ENCODE assay signal across 19 cellular contexts in genomic region chr21:36193200-36193599, GRCh38. TPM values are rescaled to one million over a fixed set of nuclear protein-coding genes. Genes with fewer than 3 reads are reported as not detected.
DNase-seq lines count a peak whose midpoint lies in the region; ATAC-seq and TF ChIP-seq lines count a peak whose summit lies in the region.
"Had no signal": no experiment of that assay in that cellular context is flagged by ENCODE, and none has a peak within 500 bp of the region (broad histone marks: within the 10 kb centered on the region; RNA-seq: fewer than 3 reads in every experiment).

No MANE protein-coding gene starts in this region.

- ATAC-seq in WTC11 (peak; percentile 69), left colon (peak; percentile 45), GM21723 (IDR thresholded peaks at IDR 0.05; ENCODE audit: unreplicated experiment) (no peak)
- no peak for ATAC-seq in activated T-cell treated with anti-CD3 and anti-CD28 coated beads, Interleukin-2, amount 50 U/mL, for 4 hours
- ATAC-seq: activated T-cell treated with anti-CD3 and anti-CD28 coated beads, Interleukin-2, amount 50 U/mL, for 72 hours; K562 had no signal

- no peaks in the 10 kb centered on the region; the same call in 1 of the 2 replicates for H3K27me3 Mint-ChIP-seq in HFFc6 (ENCODE audit: insufficient read depth)
- H3K27me3 Mint-ChIP-seq in WTC11 (ENCODE audit: low read depth): no peaks in the 10 kb centered on the region
- no peaks in the 10 kb centered on the region for H3K27me3 Mint-ChIP-seq in activated T-cell treated with anti-CD3 and anti-CD28 coated beads, Interleukin-2, amount 50 U/mL, for 4 hours (ENCODE audit: low read depth)
- H3K27me3 Mint-ChIP-seq: activated CD4-positive, alpha-beta memory T cell treated with anti-CD3 and anti-CD28 coated beads for 36 hours; activated naive CD8-positive, alpha-beta T cell treated with anti-CD3 and anti-CD28 coated beads, Interleukin-2, amount 10 ng/mL, durations not matched to agents 7 days and 5 days; CD4-positive, alpha-beta memory T cell; dendritic cell treated with granulocyte-macrophage colony-stimulating factor and Interleukin-4, amounts not matched to agents 40 ng/mL and 50 ng/mL, for 4 days had no signal

- H3K4me3 Mint-ChIP-seq in HFFc6 (no peak overlapping the region), WTC11 (no peak overlapping the region)
- H3K4me3 Mint-ChIP-seq in activated T-cell treated with anti-CD3 and anti-CD28 coated beads, Interleukin-2, amount 50 U/mL, for 4 hours: no peak overlapping the region
- H3K4me3 Mint-ChIP-seq: activated CD4-positive, alpha-beta memory T cell treated with anti-CD3 and anti-CD28 coated beads for 36 hours; activated naive CD8-positive, alpha-beta T cell treated with anti-CD3 and anti-CD28 coated beads, Interleukin-2, amount 10 ng/mL, durations not matched to agents 7 days and 5 days; activated T-cell treated with anti-CD3 and anti-CD28 coated beads, Interleukin-2, amount 50 U/mL, for 72 hours; CD4-positive, alpha-beta memory T cell; dendritic cell treated with granulocyte-macrophage colony-stimulating factor and Interleukin-4, amounts not matched to agents 40 ng/mL and 50 ng/mL, for 4 days had no signal

- no peak for TF ChIP-seq CTCF in 22Rv1 (IDR thresholded peaks at IDR 0.05)
- TF ChIP-seq CTCF in HFFc6 (IDR thresholded peaks at IDR 0.05): no peak
- no peak for TF ChIP-seq CTCF in WTC11 (IDR thresholded peaks at IDR 0.05)

- H3K9me3 Mint-ChIP-seq in HFFc6: no peaks in the 10 kb centered on the region
- peaks cover 5% of the 10 kb centered on the region; the same call in 1 of the 2 replicates for H3K9me3 Mint-ChIP-seq in WTC11
- no peaks in the 10 kb centered on the region for H3K9me3 Mint-ChIP-seq in activated T-cell treated with anti-CD3 and anti-CD28 coated beads, Interleukin-2, amount 50 U/mL, for 4 hours
- H3K9me3 Mint-ChIP-seq: activated CD4-positive, alpha-beta memory T cell treated with anti-CD3 and anti-CD28 coated beads for 36 hours; activated naive CD8-positive, alpha-beta T cell treated with anti-CD3 and anti-CD28 coated beads, Interleukin-2, amount 10 ng/mL, durations not matched to agents 7 days and 5 days; activated T-cell treated with anti-CD3 and anti-CD28 coated beads, Interleukin-2, amount 50 U/mL, for 72 hours; CD4-positive, alpha-beta memory T cell; dendritic cell treated with granulocyte-macrophage colony-stimulating factor and Interleukin-4, amounts not matched to agents 40 ng/mL and 50 ng/mL, for 4 days had no signal

- peak overlapping the region; percentile 62 for H3K27ac Mint-ChIP-seq in HFFc6
- H3K27ac Mint-ChIP-seq in WTC11: no peak overlapping the region
- H3K27ac Mint-ChIP-seq: activated CD4-positive, alpha-beta memory T cell treated with anti-CD3 and anti-CD28 coated beads for 36 hours; activated naive CD8-positive, alpha-beta T cell treated with anti-CD3 and anti-CD28 coated beads, Interleukin-2, amount 10 ng/mL, durations not matched to agents 7 days and 5 days; activated T-cell treated with anti-CD3 and anti-CD28 coated beads, Interleukin-2, amount 50 U/mL, for 72 hours; dendritic cell treated with granulocyte-macrophage colony-stimulating factor and Interleukin-4, amounts not matched to agents 40 ng/mL and 50 ng/mL, for 4 days had no signal

- CTCF ChIA-PET in WTC11 (lab: Charles Lee): interaction anchor here (0.9 to 1.9 kb wide), 2 partner anchors 16 to 21 kb away, joined by 3 to 7 read pairs; no protein-coding TSS in a partner anchor

- DNase-seq in HFFc6 (peak; percentile 84), WTC11 (ENCODE audit: low spot score) (no peak), left colon (no peak), NCI-H510A (lab: John Stamatoyannopoulos, UW) (no peak), NCI-H128 (lab: John Stamatoyannopoulos, UW; ENCODE audit: unreplicated experiment) (no peak)
- no peak for DNase-seq in activated T-cell treated with anti-CD3 and anti-CD28 coated beads, Interleukin-2, amount 50 U/mL, for 4 hours
- DNase-seq: activated CD4-positive, alpha-beta memory T cell treated with anti-CD3 and anti-CD28 coated beads for 36 hours; activated naive CD8-positive, alpha-beta T cell treated with anti-CD3 and anti-CD28 coated beads, Interleukin-2, amount 10 ng/mL, durations not matched to agents 7 days and 5 days; activated T-cell treated with anti-CD3 and anti-CD28 coated beads, Interleukin-2, amount 50 U/mL, for 72 hours; CD4-positive, alpha-beta memory T cell; glutamatergic neuron; NCI-H2081; NCI-H526 treated with DMSO at 0.1 percent for 48 hours; upper lobe of right lung had no signal

- POLR2A ChIA-PET in WTC11 (lab: Charles Lee): no interaction called here

- H3K36me3 Mint-ChIP-seq in HFFc6 (ENCODE audit: low read depth): peaks cover 11% of the 10 kb centered on the region
- H3K36me3 Mint-ChIP-seq in WTC11: no peaks in the 10 kb centered on the region
- H3K36me3 Mint-ChIP-seq in activated T-cell treated with anti-CD3 and anti-CD28 coated beads, Interleukin-2, amount 50 U/mL, for 4 hours (ENCODE audit: insufficient read depth): peaks cover 15% of the 10 kb centered on the region

- intact Hi-C loops in left colon (cut with DNase I, micrococcal nuclease): no loop called here

- H3K4me1 Mint-ChIP-seq in HFFc6 (ENCODE audit: low read depth) (peaks cover 33% of the 10 kb centered on the region), WTC11 (peaks cover 14% of the 10 kb centered on the region)
- H3K4me1 Mint-ChIP-seq in activated T-cell treated with anti-CD3 and anti-CD28 coated beads, Interleukin-2, amount 50 U/mL, for 4 hours (ENCODE audit: low read depth): peaks cover 6% of the 10 kb centered on the region

- H3K27ac ChIP-seq in 22Rv1: peak overlapping the region; percentile 43
- H3K27ac ChIP-seq: esophagus muscularis mucosa, upper lobe of right lung had no signal

TF ChIP-seq in WTC11, 78 proteins besides CTCF, POLR2A, EP300 and RAD21 (continues in another document):
- TF ChIP-seq ZNF671 (CRISPR knock-in tag; IDR thresholded peaks at IDR 0.05) (no peak), AR (CRISPR knock-in tag; IDR thresholded peaks at IDR 0.05) (no peak), ZNF532 (CRISPR knock-in tag; IDR thresholded peaks at IDR 0.05; ENCODE audit: borderline replicate concordance) (no peak), MYBL2 (CRISPR knock-in tag; IDR thresholded peaks at IDR 0.05) (no peak)

RNA-seq across cellular contexts. Expression of gene DOP1B, which starts 36.6 kb away (rescaled TPM):
- 10 to 100 TPM; 13.2 to 19.4 (median 15.3) TPM for total RNA-seq in HFFc6 (2021; fragmentation: NEBNext Ultra II Directional; extraction: Animal tissue kit (Norgen Biotek cat#: 25700))
- total RNA-seq in WTC11 (2021): 8.3 to 11.4 TPM (median 9.1 TPM) in 3 replicates
- 10 to 100 TPM; 68.8 to 89.7 TPM for total RNA-seq in left colon
- 10 to 100 TPM in 1 of 3 donors, 1 to 10 TPM in 2; 8.1 to 10.8 (median 9.6) TPM for total RNA-seq in activated T-cell treated with anti-CD3 and anti-CD28 coated beads, Interleukin-2, amount 50 U/mL, for 4 hours

RNA-seq across cellular contexts. Expression of gene CBR3, which starts 58.3 kb away (rescaled TPM):
- total RNA-seq in HFFc6 (2021; fragmentation: NEBNext Ultra II Directional; extraction: Animal tissue kit (Norgen Biotek cat#: 25700)): 10 to 100 TPM; 15.1 to 25.9 (median 23.5) TPM
- total RNA-seq in WTC11 (2021) (4.2 to 12.9 TPM (median 5.2 TPM) in 3 replicates), left colon (1 to 10 TPM; 1.3 to 2.2 TPM)
- 1 to 10 TPM; 3.6 to 7.6 (median 6.7) TPM for total RNA-seq in activated T-cell treated with anti-CD3 and anti-CD28 coated beads, Interleukin-2, amount 50 U/mL, for 4 hours
- total RNA-seq: K562 had no signal

Comparison
In these comparisons a context has a peak if more than half of its experiments do, and no peak if none do; other contexts are left out.
1. ATAC-seq: peak in WTC11 (single experiment) and left colon (single experiment); none in activated T-cell treated with anti-CD3 and anti-CD28 coated beads, Interleukin-2, amount 50 U/mL, for 4 hours (0 of 2) and GM21723 (single experiment).